In genomic region chr3:52396907-52397591, GRCh38 we compare ENCODE assay signal across 1 cellular context.
TF ChIP-seq lines count a peak whose summit lies in the region.

No MANE protein-coding gene starts in this region.

TF ChIP-seq in HepG2, 621 proteins besides CTCF, POLR2A, EP300 and RAD21:
- TF ChIP-seq SMAD9 (CRISPR knock-in tag; IDR thresholded peaks at IDR 0.05) (no peak), ZBTB25 (CRISPR knock-in tag; IDR thresholded peaks at IDR 0.05) (no peak), NR2F1 (CRISPR knock-in tag; IDR thresholded peaks at IDR 0.05) (no peak), NAIF1 (CRISPR knock-in tag; IDR thresholded peaks at IDR 0.05; ENCODE audit: borderline replicate concordance) (no peak), MLXIP (CRISPR knock-in tag; IDR thresholded peaks at IDR 0.05; ENCODE audit: borderline replicate concordance) (no peak), SKIL (CRISPR knock-in tag; IDR thresholded peaks at IDR 0.05; ENCODE audit: borderline replicate concordance) (no peak), CEBPG (CRISPR knock-in tag; IDR thresholded peaks at IDR 0.05) (no peak), TIGD3 (CRISPR knock-in tag; IDR thresholded peaks at IDR 0.05; ENCODE audit: borderline replicate concordance) (no peak), JUND (CRISPR knock-in tag; IDR thresholded peaks at IDR 0.05) (no peak), WIZ (CRISPR knock-in tag; IDR thresholded peaks at IDR 0.05) (no peak)
